ENCODE assay signal across 1 cellular context in genomic region chr2:88141952-88142351, GRCh38.
TF ChIP-seq lines count a peak whose summit lies in the region.

No MANE protein-coding gene starts in this region.

TF ChIP-seq in HepG2, 621 proteins besides CTCF, POLR2A, EP300 and RAD21:
- TF ChIP-seq ZNF615 (CRISPR knock-in tag; IDR thresholded peaks at IDR 0.05; ENCODE audit: borderline replicate concordance) (no peak), ZNF709 (CRISPR knock-in tag; IDR thresholded peaks at IDR 0.05) (peak; percentile 98), CHD4 (IDR thresholded peaks at IDR 0.05; ENCODE audit: borderline replicate concordance, low read length) (0 out of 2 replicates have a peak, but pooled peaks have one; percentile 21)
